1 cellular context compared by ENCODE assay signal in the genomic region with DNA sequence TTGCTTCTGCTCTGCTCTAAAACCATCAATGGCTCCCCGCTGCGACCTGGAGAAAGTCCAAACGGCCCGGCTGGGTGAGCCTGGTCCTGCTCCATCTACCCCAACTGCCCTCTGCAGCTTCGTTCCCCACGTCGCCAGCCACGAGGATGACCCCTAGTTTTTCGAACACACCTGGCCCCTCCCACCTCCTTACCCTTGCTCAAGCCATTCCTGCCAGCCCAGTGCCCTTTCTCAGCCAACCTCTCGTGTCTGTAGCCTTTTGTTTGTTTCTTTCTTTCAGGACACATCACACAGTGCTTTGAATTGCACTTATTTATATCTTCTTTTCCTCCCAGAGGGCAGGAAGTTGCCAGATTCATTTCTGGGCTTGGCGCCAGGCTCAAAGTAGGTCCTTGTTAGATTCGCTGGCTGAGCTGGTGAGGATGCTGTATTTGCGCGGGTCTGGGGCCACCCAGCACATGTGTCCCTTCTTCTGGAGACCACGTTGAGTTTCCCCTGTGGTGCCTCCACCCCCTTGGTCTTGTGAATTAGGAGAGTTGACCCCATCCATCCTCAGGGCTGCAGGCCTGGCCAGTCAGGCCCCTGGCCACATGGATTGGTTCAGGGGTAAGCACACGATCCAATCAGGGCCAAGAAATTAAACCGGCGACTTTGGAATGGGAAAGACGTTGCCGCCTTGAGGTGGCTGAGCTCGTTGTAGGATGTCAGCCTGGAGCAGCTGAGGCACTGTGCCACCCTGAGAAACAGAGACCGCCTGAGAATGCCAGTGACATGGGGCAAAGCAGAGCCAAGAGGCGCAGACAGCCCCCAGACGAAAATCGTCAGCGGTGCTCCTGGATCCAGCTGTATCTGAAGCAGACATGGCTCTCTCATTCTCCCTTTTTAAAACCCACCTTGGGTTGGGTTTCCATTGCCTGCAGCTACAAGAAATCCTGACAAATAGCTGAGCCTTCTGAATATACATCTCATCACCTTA.
TF ChIP-seq lines count a peak whose summit lies in the region.

No MANE protein-coding gene starts in this region.

TF ChIP-seq in H1, 55 proteins besides CTCF, POLR2A, EP300 and RAD21:
- TF ChIP-seq, protein P1, sequence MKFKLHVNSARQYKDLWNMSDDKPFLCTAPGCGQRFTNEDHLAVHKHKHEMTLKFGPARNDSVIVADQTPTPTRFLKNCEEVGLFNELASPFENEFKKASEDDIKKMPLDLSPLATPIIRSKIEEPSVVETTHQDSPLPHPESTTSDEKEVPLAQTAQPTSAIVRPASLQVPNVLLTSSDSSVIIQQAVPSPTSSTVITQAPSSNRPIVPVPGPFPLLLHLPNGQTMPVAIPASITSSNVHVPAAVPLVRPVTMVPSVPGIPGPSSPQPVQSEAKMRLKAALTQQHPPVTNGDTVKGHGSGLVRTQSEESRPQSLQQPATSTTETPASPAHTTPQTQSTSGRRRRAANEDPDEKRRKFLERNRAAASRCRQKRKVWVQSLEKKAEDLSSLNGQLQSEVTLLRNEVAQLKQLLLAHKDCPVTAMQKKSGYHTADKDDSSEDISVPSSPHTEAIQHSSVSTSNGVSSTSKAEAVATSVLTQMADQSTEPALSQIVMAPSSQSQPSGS (IDR thresholded peaks at IDR 0.05; ENCODE audit: low read length), result no peak
- TF ChIP-seq CREB1 (IDR thresholded peaks at IDR 0.05) (no peak), YY1 (IDR thresholded peaks at IDR 0.05; ENCODE audit: low read depth, low read length) (no peak), NANOG (IDR thresholded peaks at IDR 0.05; ENCODE audit: insufficient read depth, low read depth, low read length, poor library complexity, severe bottlenecking) (no peak), HDAC6 (IDR thresholded peaks at IDR 0.05; ENCODE audit: low read depth, low read length) (no peak)
- TF ChIP-seq, protein P2, sequence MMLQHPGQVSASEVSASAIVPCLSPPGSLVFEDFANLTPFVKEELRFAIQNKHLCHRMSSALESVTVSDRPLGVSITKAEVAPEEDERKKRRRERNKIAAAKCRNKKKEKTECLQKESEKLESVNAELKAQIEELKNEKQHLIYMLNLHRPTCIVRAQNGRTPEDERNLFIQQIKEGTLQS (IDR thresholded peaks at IDR 0.05; ENCODE audit: insufficient read depth, low read depth, low read length), result no peak
TF ChIP-seq in H1: peak in this region for 0.
